Comparison of ENCODE assay signal across 1 cellular context in genomic region chr17:77936881-77937280, GRCh38.
TF ChIP-seq lines count a peak whose summit lies in the region.

No MANE protein-coding gene starts in this region.

TF ChIP-seq in WTC11, 78 proteins besides CTCF, POLR2A, EP300 and RAD21 (continued from another document):
- TF ChIP-seq ZNF281 (CRISPR knock-in tag; IDR thresholded peaks at IDR 0.05), result no peak
- TF ChIP-seq JUN (CRISPR knock-in tag; IDR thresholded peaks at IDR 0.05), result no peak
- TF ChIP-seq ZNF219 (CRISPR knock-in tag; IDR thresholded peaks at IDR 0.05; ENCODE audit: borderline replicate concordance), result no peak
